ENCODE assay signal across 10 cellular contexts in the genomic region with DNA sequence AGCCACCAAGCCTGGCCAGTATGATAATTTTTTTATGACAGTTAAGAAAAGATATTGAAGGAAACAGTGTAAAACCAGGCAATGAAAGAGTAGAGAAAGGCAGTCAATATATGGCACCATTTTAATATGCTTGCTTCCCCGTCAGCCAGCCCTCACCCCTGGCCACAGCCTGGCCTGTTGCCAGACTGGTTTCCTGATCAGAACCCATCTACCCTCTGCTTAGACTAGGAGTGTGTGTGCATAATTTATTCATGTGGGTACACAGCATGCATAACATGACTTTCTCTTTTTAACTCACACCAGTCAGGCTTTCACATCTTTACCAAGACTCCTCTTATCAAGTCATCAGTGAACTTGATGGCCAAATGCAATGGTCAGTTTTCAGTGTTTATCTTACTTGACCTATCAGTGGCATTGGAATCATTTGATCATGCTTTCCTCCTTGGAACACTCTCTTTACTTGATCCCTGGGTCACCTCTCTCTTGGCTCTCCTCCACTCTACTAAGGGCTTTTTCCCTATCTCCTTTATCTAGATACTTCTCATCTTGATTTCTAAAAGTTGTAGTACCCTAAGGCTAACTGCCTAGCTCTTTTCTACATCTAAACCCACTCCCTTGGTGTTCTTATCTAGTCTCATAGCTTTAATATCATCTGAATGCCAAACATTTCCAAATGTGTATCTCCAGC. TPM values are rescaled to one million over a fixed set of nuclear protein-coding genes. Genes with fewer than 3 reads are reported as not detected.
DNase-seq lines count a peak whose midpoint lies in the region; ATAC-seq and TF ChIP-seq lines count a peak whose summit lies in the region.
"Had no signal": no experiment of that assay in that cellular context is flagged by ENCODE, and none has a peak within 500 bp of the region (broad histone marks: within the 10 kb centered on the region; RNA-seq: fewer than 3 reads in every experiment).

No MANE protein-coding gene starts in this region.

- no peak for TF ChIP-seq CTCF in body of pancreas (IDR thresholded peaks at IDR 0.05)

- no peaks in the 10 kb centered on the region for H3K27me3 Mint-ChIP-seq in CD4-positive, alpha-beta memory T cell
- no peaks in the 10 kb centered on the region for H3K27me3 Mint-ChIP-seq in activated T-cell treated with anti-CD3 and anti-CD28 coated beads, Interleukin-2, amount 50 U/mL, for 4 hours (ENCODE audit: low read depth)

- H3K4me3 ChIP-seq in CD4-positive, alpha-beta memory T cell (ENCODE audit: low read length in 2 of 2), result no peak overlapping the region
- no peak overlapping the region for H3K4me3 ChIP-seq in body of pancreas
- H3K4me3 ChIP-seq: thyroid gland had no signal

- H3K27me3 ChIP-seq in CD4-positive, alpha-beta memory T cell (ENCODE audit: insufficient read depth, low read length), result no peaks in the 10 kb centered on the region
- H3K27me3 ChIP-seq in body of pancreas, result no peaks in the 10 kb centered on the region
- H3K27me3 ChIP-seq: thyroid gland had no signal

- H3K36me3 Mint-ChIP-seq in CD4-positive, alpha-beta memory T cell, result no peaks in the 10 kb centered on the region
- H3K36me3 Mint-ChIP-seq in activated T-cell treated with anti-CD3 and anti-CD28 coated beads, Interleukin-2, amount 50 U/mL, for 4 hours (ENCODE audit: insufficient read depth), result no peaks in the 10 kb centered on the region

- WGBS in body of pancreas, 2 donors, result 44 to 59% methylated on average over 1 of the region's 1 CpG

- peak; percentile 74 to 86 (median 82) for DNase-seq in CD4-positive, alpha-beta memory T cell
- DNase-seq in OCI-M1 (lab: John Stamatoyannopoulos, UW) (peak; percentile 54), mucosa of gallbladder (ENCODE audit: low spot score) (peak; percentile 49), NK-92 (lab: John Stamatoyannopoulos, UW; ENCODE audit: unreplicated experiment) (no peak), NCI-H146 (lab: John Stamatoyannopoulos, UW) (no peak), body of pancreas (no peak)
- DNase-seq in activated T-cell treated with anti-CD3 and anti-CD28 coated beads, Interleukin-2, amount 50 U/mL, for 4 hours, result peak; percentile 54
- DNase-seq: NCI-H1105 had no signal

- no peak overlapping the region for H3K4me3 Mint-ChIP-seq in CD4-positive, alpha-beta memory T cell
- H3K4me3 Mint-ChIP-seq in activated T-cell treated with anti-CD3 and anti-CD28 coated beads, Interleukin-2, amount 50 U/mL, for 4 hours, result no peak overlapping the region

- peaks cover 37% of the 10 kb centered on the region for H3K4me1 ChIP-seq in CD4-positive, alpha-beta memory T cell (ENCODE audit: insufficient read depth, low read length)
- H3K4me1 ChIP-seq in body of pancreas, result peaks cover 12% of the 10 kb centered on the region

- peaks cover 19 to 37% (median 21%) of the 10 kb centered on the region in 4 donors for H3K4me1 Mint-ChIP-seq in CD4-positive, alpha-beta memory T cell
- H3K4me1 Mint-ChIP-seq in activated T-cell treated with anti-CD3 and anti-CD28 coated beads, Interleukin-2, amount 50 U/mL, for 4 hours (ENCODE audit: low read depth), result peaks cover 20% of the 10 kb centered on the region

- no peaks in the 10 kb centered on the region for H3K36me3 ChIP-seq in CD4-positive, alpha-beta memory T cell (ENCODE audit: insufficient read depth, low read length)
- no peaks in the 10 kb centered on the region for H3K36me3 ChIP-seq in body of pancreas (replicated peaks in 1 of 2; ENCODE audit: insufficient read depth in 1 of 2, low read depth in 2 of 2)
- H3K36me3 ChIP-seq: thyroid gland had no signal

- POLR2A ChIA-PET in CD4-positive, alpha-beta memory T cell (lab: Charles Lee; ENCODE audit: partially characterized antibody), result interaction anchor here (0.6 to 33.8 kb wide), 7 partner anchors 9 to 349 kb away, joined by 3 to 1446 read pairs (median 12); partner anchors contain the start of genes BORCS5 and CDKN1B

- CTCF ChIA-PET in CD4-positive, alpha-beta memory T cell (lab: Charles Lee; ENCODE audit: partially characterized antibody), result interaction anchor here (0.9 to 3.7 kb wide), 10 partner anchors 8 to 330 kb away, joined by 3 to 27 read pairs (median 4); partner anchors contain the start of genes CREBL2, DUSP16 and GPR19

- intact Hi-C loops in CD4-positive, alpha-beta memory T cell (cut with micrococcal nuclease), result loop anchor here (1.0 to 2.0 kb wide), 5 partner anchors 8 to 329 kb away; partner anchors contain the start of gene GPR19
- intact Hi-C loops in body of pancreas (cut with DNase I), result loop anchor here (10.0 kb wide), 1 partner anchor 331 kb away; no protein-coding TSS in a partner anchor

- no peak for TF ChIP-seq POLR2A in body of pancreas (IDR thresholded peaks at IDR 0.05)

- H3K27ac ChIP-seq in CD4-positive, alpha-beta memory T cell (ENCODE audit: low read depth, low read length), result no peak overlapping the region
- H3K27ac ChIP-seq in body of pancreas, result no peak overlapping the region
- H3K27ac ChIP-seq: thyroid gland had no signal

- H3K27ac Mint-ChIP-seq in CD4-positive, alpha-beta memory T cell, result no peak overlapping the region

- no peaks in the 10 kb centered on the region for H3K9me3 ChIP-seq in CD4-positive, alpha-beta memory T cell (ENCODE audit: control insufficient read depth in 1 of 2, low read length in 2 of 2)
- no peaks in the 10 kb centered on the region for H3K9me3 ChIP-seq in body of pancreas
- H3K9me3 ChIP-seq: thyroid gland had no signal

- H3K9me3 Mint-ChIP-seq in CD4-positive, alpha-beta memory T cell, result no peaks in the 10 kb centered on the region
- no peaks in the 10 kb centered on the region for H3K9me3 Mint-ChIP-seq in activated T-cell treated with anti-CD3 and anti-CD28 coated beads, Interleukin-2, amount 50 U/mL, for 4 hours

- ATAC-seq in activated T-cell treated with anti-CD3 and anti-CD28 coated beads, Interleukin-2, amount 50 U/mL, for 4 hours, result peak; percentile 67 to 71
- ATAC-seq in body of pancreas, result no peak
- no peak for ATAC-seq in esophagus mucosa

RNA-seq across cellular contexts. Expression of gene GPR19, which starts 10.0 kb away (rescaled TPM):
- total RNA-seq in CD4-positive, alpha-beta memory T cell, result 1 to 10 TPM; 3.4 to 4.4 TPM
- 1 to 10 TPM in 1 of 2 donors, under 1 TPM in 1; 0.55 to 1.2 TPM for polyA plus RNA-seq in CD4-positive, alpha-beta memory T cell
- 1 to 10 TPM; 1.3 to 2.4 (median 1.3) TPM for total RNA-seq in activated T-cell treated with anti-CD3 and anti-CD28 coated beads, Interleukin-2, amount 50 U/mL, for 4 hours
- total RNA-seq in mucosa of gallbladder, result 0.26 TPM
- total RNA-seq in body of pancreas, result not detected
- 0.36 TPM for total RNA-seq in esophagus mucosa
- total RNA-seq: thyroid gland had no signal

RNA-seq across cellular contexts. Expression of gene CDKN1B, which starts 11.2 kb away (rescaled TPM):
- 100 to 1,000 TPM; 232 to 238 TPM for total RNA-seq in CD4-positive, alpha-beta memory T cell
- polyA plus RNA-seq in CD4-positive, alpha-beta memory T cell, result 10 to 100 TPM; 12.5 to 14.5 TPM
- total RNA-seq in activated T-cell treated with anti-CD3 and anti-CD28 coated beads, Interleukin-2, amount 50 U/mL, for 4 hours, result 10 to 100 TPM; 15.6 to 27.7 (median 24.5) TPM
- total RNA-seq in mucosa of gallbladder (63.0 TPM), body of pancreas (10 to 100 TPM; 11.9 to 28.3 TPM), esophagus mucosa (20.4 TPM)

Comparison
In these comparisons a context has a peak if more than half of its experiments do, and no peak if none do; other contexts are left out.
1. DNase-seq: peak in CD4-positive, alpha-beta memory T cell (5 of 5), OCI-M1 (single experiment), activated T-cell treated with anti-CD3 and anti-CD28 coated beads, Interleukin-2, amount 50 U/mL, for 4 hours (single experiment) and mucosa of gallbladder (single experiment); none in NK-92 (single experiment), NCI-H146 (single experiment) and body of pancreas (0 of 4).
2. ATAC-seq: peak in activated T-cell treated with anti-CD3 and anti-CD28 coated beads, Interleukin-2, amount 50 U/mL, for 4 hours (2 of 2); none in body of pancreas (single experiment) and esophagus mucosa (single experiment).